21 cellular contexts compared by ENCODE assay signal in the genomic region with DNA sequence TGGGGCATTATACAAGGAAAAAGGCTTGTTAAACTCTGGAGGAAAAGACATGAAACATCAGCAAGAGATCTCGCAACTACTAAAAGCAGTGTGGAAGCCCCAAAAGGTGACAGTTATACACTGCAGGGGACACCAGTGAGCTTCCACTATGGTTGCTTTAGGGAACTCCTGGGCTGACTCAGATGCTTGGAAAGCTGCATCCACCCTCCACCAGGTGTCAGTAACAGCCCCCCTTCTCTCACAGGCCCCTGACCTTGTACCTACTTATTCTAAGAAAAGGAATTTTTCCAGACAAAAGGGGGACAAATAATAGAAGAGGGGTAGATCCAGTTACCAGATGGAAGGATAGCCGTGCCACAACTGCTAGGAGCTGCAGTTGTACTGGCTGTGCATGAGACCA.
A peak's percentile ranks its signal among the peaks of the same experiment; 100 is the strongest.
DNase-seq lines count a peak whose midpoint lies in the region; ATAC-seq and TF ChIP-seq lines count a peak whose summit lies in the region.
"Had no signal": no experiment of that assay in that cellular context is flagged by ENCODE, and none has a peak within 500 bp of the region (broad histone marks: within the 10 kb centered on the region; RNA-seq: fewer than 3 reads in every experiment).

No MANE protein-coding gene starts in this region.

- no peaks in the 10 kb centered on the region for H3K36me3 ChIP-seq in body of pancreas (replicated peaks in 1 of 2; ENCODE audit: insufficient read depth in 1 of 2, low read depth in 2 of 2)
- H3K36me3 ChIP-seq: stomach, upper lobe of left lung had no signal

- peak; percentile 10 to 29 for DNase-seq in NCI-H524 (lab: John Stamatoyannopoulos, UW)
- DNase-seq in NCI-H524 treated with DMSO at 0.1 percent for 48 hours (lab: John Stamatoyannopoulos, UW) = no peak
- DNase-seq in NAMALWA (ENCODE audit: low spot score) = peak; percentile 7
- no peak for DNase-seq in epithelial cell of proximal tubule (ENCODE audit: low read depth)
- DNase-seq in renal cortical epithelial cell (ENCODE audit: low read depth) = peak; percentile 18
- no peak for DNase-seq in body of pancreas
- DNase-seq in dorsolateral prefrontal cortex = no peak
- DNase-seq: activated CD8-positive, alpha-beta memory T cell treated with anti-CD3 and anti-CD28 coated beads for 24 hours; activated naive CD8-positive, alpha-beta T cell treated with anti-CD3 and anti-CD28 coated beads, Interleukin-2, amount 50 U/mL, for 24 hours; dermis blood vessel endothelial cell; naive B cell; NCI-H1694 treated with DMSO at 0.1 percent for 48 hours; NCI-H446; SIG-M5; stomach; upper lobe of left lung had no signal

- 73 to 85% methylated on average over 2 of the region's 2 CpGs for WGBS in body of pancreas, 2 donors

- no peak overlapping the region for H3K4me3 ChIP-seq in epithelial cell of proximal tubule (ENCODE audit: low read depth, low read length)
- no peak overlapping the region for H3K4me3 ChIP-seq in body of pancreas
- H3K4me3 ChIP-seq in dorsolateral prefrontal cortex = no peak overlapping the region
- H3K4me3 ChIP-seq: stomach, upper lobe of left lung had no signal

- H3K9me3 ChIP-seq in body of pancreas = peaks cover 0 to 23% (median 0%) of the 10 kb centered on the region in 3 donors

- ATAC-seq in HG02970 (IDR thresholded peaks at IDR 0.05; ENCODE audit: low FRiP score, unreplicated experiment) (no peak), body of pancreas (no peak)
- ATAC-seq: activated CD4-positive, CD25-positive, alpha-beta regulatory T cell treated with anti-CD3 and anti-CD28 coated beads, Interleukin-2, amount 50 U/mL, for 24 hours; activated naive CD8-positive, alpha-beta T cell treated with anti-CD3 and anti-CD28 coated beads, Interleukin-2, amount 50 U/mL, for 24 hours; activated T-helper 17 cell treated with anti-CD3 and anti-CD28 coated beads, Interleukin-2, amount 50 U/mL, for 72 hours; esophagus mucosa had no signal

- H3K27ac ChIP-seq in body of pancreas (no peak overlapping the region), dorsolateral prefrontal cortex (no peak overlapping the region)
- H3K27ac ChIP-seq: parathyroid adenoma, stomach, upper lobe of left lung had no signal

- intact Hi-C loops in body of pancreas (cut with DNase I) (no loop called here), dorsolateral prefrontal cortex (cut with DNase I) (no loop called here)

- TF ChIP-seq CTCF in epithelial cell of proximal tubule (conservative IDR thresholded peaks at IDR 0.05; ENCODE audit: low read depth, low read length) (peak; percentile 29), body of pancreas (IDR thresholded peaks at IDR 0.05) (no peak), dorsolateral prefrontal cortex (IDR thresholded peaks at IDR 0.05 in 54 of 56, conservative IDR thresholded peaks at IDR 0.05 in 2 of 56; ENCODE audit: low read depth in 1 of 56, partially characterized antibody in 56 of 56) (no peak)

- H3K4me1 ChIP-seq in body of pancreas = peaks cover 13% of the 10 kb centered on the region
- H3K4me1 ChIP-seq: parathyroid adenoma, upper lobe of left lung had no signal

- H3K27me3 ChIP-seq in body of pancreas = no peaks in the 10 kb centered on the region
- no peaks in the 10 kb centered on the region for H3K27me3 ChIP-seq in dorsolateral prefrontal cortex
- H3K27me3 ChIP-seq: stomach, upper lobe of left lung had no signal

- no peak for TF ChIP-seq POLR2A in body of pancreas (IDR thresholded peaks at IDR 0.05)

Comparison
In these comparisons a context has a peak if more than half of its experiments do, and no peak if none do; other contexts are left out.
1. DNase-seq: peak in NCI-H524 (2 of 2), NAMALWA (single experiment) and renal cortical epithelial cell (single experiment); none in NCI-H524 treated with DMSO at 0.1 percent for 48 hours (single experiment), epithelial cell of proximal tubule (single experiment), body of pancreas (0 of 4) and dorsolateral prefrontal cortex (0 of 10).